In the genomic region with DNA sequence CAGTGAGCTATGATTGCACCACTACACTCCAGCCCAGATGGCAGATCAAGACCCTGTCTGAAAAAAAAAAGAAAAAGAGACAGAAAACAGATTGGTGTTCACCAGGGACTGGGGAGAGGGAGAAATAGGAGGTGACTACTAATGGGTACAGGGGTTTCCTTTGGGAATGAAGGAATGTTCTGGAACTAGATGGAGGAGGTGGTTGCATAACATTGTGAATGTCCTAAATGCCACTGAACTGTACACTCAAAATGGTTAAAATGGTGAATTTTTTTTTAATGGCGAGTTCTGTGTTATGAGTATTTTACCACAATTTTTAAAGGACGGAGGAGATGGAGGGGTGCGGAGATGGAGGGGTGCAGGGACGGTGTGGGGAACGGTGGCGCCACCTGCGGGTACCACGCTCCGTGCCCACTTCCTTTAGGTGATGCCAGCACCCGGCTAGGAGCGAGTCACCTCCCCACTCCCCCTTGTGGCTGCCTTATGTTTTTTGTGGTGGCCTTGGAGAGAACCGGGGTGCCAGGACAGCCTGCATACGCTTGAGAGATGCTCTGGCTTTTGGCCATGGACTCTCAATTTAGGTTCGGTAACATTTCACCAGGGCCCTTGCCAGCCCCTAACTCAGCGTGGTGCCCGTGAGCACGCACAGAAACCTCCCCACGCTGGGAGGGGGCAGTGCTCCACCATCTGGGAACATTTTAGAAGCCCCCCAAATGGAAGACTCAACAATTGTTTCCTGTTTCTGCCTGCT, we compare ENCODE assay signal across 1 cellular context.
TF ChIP-seq lines count a peak whose summit lies in the region.

No MANE protein-coding gene starts in this region.

TF ChIP-seq in HepG2, 621 proteins besides CTCF, POLR2A, EP300 and RAD21 (continued from another document and continues in another):
- TF ChIP-seq, protein P1, sequence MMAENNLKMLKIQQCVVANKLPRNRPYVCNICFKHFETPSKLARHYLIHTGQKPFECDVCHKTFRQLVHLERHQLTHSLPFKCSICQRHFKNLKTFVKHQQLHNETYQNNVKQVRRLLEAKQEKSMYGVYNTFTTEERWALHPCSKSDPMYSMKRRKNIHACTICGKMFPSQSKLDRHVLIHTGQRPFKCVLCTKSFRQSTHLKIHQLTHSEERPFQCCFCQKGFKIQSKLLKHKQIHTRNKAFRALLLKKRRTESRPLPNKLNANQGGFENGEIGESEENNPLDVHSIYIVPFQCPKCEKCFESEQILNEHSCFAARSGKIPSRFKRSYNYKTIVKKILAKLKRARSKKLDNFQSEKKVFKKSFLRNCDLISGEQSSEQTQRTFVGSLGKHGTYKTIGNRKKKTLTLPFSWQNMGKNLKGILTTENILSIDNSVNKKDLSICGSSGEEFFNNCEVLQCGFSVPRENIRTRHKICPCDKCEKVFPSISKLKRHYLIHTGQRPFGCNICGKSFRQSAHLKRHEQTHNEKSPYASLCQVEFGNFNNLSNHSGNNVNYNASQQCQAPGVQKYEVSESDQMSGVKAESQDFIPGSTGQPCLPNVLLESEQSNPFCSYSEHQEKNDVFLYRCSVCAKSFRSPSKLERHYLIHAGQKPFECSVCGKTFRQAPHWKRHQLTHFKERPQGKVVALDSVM (CRISPR knock-in tag; IDR thresholded peaks at IDR 0.05): peak; percentile 84; the same call in 1 of the 2 replicates
- TF ChIP-seq ZNF687 (CRISPR knock-in tag; IDR thresholded peaks at IDR 0.05): peak; percentile 82
- peak; percentile 87 for TF ChIP-seq ZBTB38 (CRISPR knock-in tag; IDR thresholded peaks at IDR 0.05)
- TF ChIP-seq RFXANK (CRISPR knock-in tag; IDR thresholded peaks at IDR 0.05): no peak
- TF ChIP-seq ZNF792 (CRISPR knock-in tag; IDR thresholded peaks at IDR 0.05): peak; percentile 46; the same call in 1 of the 2 replicates
- TF ChIP-seq, protein P2, sequence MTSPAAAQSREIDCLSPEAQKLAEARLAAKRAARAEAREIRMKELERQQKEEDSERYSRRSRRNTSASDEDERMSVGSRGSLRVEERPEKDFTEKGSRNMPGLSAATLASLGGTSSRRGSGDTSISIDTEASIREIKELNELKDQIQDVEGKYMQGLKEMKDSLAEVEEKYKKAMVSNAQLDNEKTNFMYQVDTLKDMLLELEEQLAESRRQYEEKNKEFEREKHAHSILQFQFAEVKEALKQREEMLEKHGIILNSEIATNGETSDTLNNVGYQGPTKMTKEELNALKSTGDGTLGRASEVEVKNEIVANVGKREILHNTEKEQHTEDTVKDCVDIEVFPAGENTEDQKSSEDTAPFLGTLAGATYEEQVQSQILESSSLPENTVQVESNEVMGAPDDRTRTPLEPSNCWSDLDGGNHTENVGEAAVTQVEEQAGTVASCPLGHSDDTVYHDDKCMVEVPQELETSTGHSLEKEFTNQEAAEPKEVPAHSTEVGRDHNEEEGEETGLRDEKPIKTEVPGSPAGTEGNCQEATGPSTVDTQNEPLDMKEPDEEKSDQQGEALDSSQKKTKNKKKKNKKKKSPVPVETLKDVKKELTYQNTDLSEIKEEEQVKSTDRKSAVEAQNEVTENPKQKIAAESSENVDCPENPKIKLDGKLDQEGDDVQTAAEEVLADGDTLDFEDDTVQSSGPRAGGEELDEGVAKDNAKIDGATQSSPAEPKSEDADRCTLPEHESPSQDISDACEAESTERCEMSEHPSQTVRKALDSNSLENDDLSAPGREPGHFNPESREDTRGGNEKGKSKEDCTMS (CRISPR knock-in tag; conservative IDR thresholded peaks at IDR 0.05): no peak
- no peak for TF ChIP-seq ZNF180 (CRISPR knock-in tag; IDR thresholded peaks at IDR 0.05; ENCODE audit: borderline replicate concordance, low read depth)
- no peak for TF ChIP-seq MZF1 (CRISPR knock-in tag; IDR thresholded peaks at IDR 0.05; ENCODE audit: borderline replicate concordance)
- 0 out of 2 replicates have a peak, but pooled peaks have one; percentile 40 for TF ChIP-seq ZBED4 (CRISPR knock-in tag; IDR thresholded peaks at IDR 0.05; ENCODE audit: borderline replicate concordance)
- TF ChIP-seq NCOR1 (IDR thresholded peaks at IDR 0.05; ENCODE audit: borderline replicate concordance, low read length): no peak
- no peak for TF ChIP-seq ZNF746 (CRISPR knock-in tag; IDR thresholded peaks at IDR 0.05)
- no peak for TF ChIP-seq ZNF34 (CRISPR knock-in tag; IDR thresholded peaks at IDR 0.05; ENCODE audit: borderline replicate concordance)
- TF ChIP-seq ZNF251 (CRISPR knock-in tag; IDR thresholded peaks at IDR 0.05): no peak
- TF ChIP-seq ZNF749 (CRISPR knock-in tag; IDR thresholded peaks at IDR 0.05; ENCODE audit: borderline replicate concordance): no peak
- TF ChIP-seq KLF9 (CRISPR knock-in tag; IDR thresholded peaks at IDR 0.05; ENCODE audit: low read depth): no peak
- TF ChIP-seq SALL2 (CRISPR knock-in tag; IDR thresholded peaks at IDR 0.05): 0 out of 2 replicates have a peak, but pooled peaks have one; percentile 44
- no peak for TF ChIP-seq FOXP1 (IDR thresholded peaks at IDR 0.05)
- TF ChIP-seq FOXP1 (CRISPR knock-in tag; IDR thresholded peaks at IDR 0.05): no peak
- TF ChIP-seq, protein P3, sequence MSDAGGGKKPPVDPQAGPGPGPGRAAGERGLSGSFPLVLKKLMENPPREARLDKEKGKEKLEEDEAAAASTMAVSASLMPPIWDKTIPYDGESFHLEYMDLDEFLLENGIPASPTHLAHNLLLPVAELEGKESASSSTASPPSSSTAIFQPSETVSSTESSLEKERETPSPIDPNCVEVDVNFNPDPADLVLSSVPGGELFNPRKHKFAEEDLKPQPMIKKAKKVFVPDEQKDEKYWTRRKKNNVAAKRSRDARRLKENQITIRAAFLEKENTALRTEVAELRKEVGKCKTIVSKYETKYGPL (CRISPR knock-in tag; IDR thresholded peaks at IDR 0.05): peak; percentile 10; the same call in 1 of the 2 replicates
- TF ChIP-seq ZNF160 (CRISPR knock-in tag; IDR thresholded peaks at IDR 0.05): no peak
- TF ChIP-seq SMC3 (IDR thresholded peaks at IDR 0.05; ENCODE audit: low read length): peak; percentile 77
- TF ChIP-seq NR1H2 (CRISPR knock-in tag; IDR thresholded peaks at IDR 0.05; ENCODE audit: borderline replicate concordance, low read depth): no peak
- TF ChIP-seq TAF15 (IDR thresholded peaks at IDR 0.05; ENCODE audit: low read depth, low read length, poor library complexity, severe bottlenecking): no peak
- no peak for TF ChIP-seq ZNF264 (CRISPR knock-in tag; IDR thresholded peaks at IDR 0.05)
- TF ChIP-seq UBTF (CRISPR knock-in tag; IDR thresholded peaks at IDR 0.05): no peak
- TF ChIP-seq SOX6 (IDR thresholded peaks at IDR 0.05): no peak
- peak; percentile 52; the same call in 1 of the 2 replicates for TF ChIP-seq SOX6 (CRISPR knock-in tag; IDR thresholded peaks at IDR 0.05)
- no peak for TF ChIP-seq YY1 (IDR thresholded peaks at IDR 0.05; ENCODE audit: insufficient read depth, insufficient replicate concordance, low read depth, low read length)
- no peak for TF ChIP-seq RFX1 (IDR thresholded peaks at IDR 0.05)
- TF ChIP-seq, protein P4, sequence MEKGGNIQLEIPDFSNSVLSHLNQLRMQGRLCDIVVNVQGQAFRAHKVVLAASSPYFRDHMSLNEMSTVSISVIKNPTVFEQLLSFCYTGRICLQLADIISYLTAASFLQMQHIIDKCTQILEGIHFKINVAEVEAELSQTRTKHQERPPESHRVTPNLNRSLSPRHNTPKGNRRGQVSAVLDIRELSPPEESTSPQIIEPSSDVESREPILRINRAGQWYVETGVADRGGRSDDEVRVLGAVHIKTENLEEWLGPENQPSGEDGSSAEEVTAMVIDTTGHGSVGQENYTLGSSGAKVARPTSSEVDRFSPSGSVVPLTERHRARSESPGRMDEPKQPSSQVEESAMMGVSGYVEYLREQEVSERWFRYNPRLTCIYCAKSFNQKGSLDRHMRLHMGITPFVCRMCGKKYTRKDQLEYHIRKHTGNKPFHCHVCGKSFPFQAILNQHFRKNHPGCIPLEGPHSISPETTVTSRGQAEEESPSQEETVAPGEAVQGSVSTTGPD (CRISPR knock-in tag; IDR thresholded peaks at IDR 0.05): no peak
- TF ChIP-seq ZNF263 (CRISPR knock-in tag; IDR thresholded peaks at IDR 0.05): peak; percentile 53
- no peak for TF ChIP-seq ZSCAN29 (CRISPR knock-in tag; conservative IDR thresholded peaks at IDR 0.05)
- TF ChIP-seq TSC22D2 (CRISPR knock-in tag; IDR thresholded peaks at IDR 0.05; ENCODE audit: borderline replicate concordance): 0 out of 2 replicates have a peak, but pooled peaks have one; percentile 47
- TF ChIP-seq, protein P5, sequence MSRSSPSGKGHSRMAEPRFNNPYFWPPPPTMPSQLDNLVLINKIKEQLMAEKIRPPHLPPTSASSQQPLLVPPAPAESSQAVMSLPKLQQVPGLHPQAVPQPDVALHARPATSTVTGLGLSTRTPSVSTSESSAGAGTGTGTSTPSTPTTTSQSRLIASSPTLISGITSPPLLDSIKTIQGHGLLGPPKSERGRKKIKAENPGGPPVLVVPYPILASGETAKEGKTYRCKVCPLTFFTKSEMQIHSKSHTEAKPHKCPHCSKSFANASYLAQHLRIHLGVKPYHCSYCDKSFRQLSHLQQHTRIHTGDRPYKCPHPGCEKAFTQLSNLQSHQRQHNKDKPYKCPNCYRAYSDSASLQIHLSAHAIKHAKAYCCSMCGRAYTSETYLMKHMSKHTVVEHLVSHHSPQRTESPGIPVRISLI (CRISPR knock-in tag; IDR thresholded peaks at IDR 0.05; ENCODE audit: borderline replicate concordance): no peak
- TF ChIP-seq ZNF768 (CRISPR knock-in tag; IDR thresholded peaks at IDR 0.05): peak; percentile 19; the same call in 1 of the 2 replicates
- TF ChIP-seq MTF2 (CRISPR knock-in tag; IDR thresholded peaks at IDR 0.05; ENCODE audit: borderline replicate concordance): no peak
- 0 out of 2 replicates have a peak, but pooled peaks have one; percentile 23 for TF ChIP-seq KMT2A (CRISPR knock-in tag; IDR thresholded peaks at IDR 0.05)
- TF ChIP-seq ZNF567 (CRISPR knock-in tag; IDR thresholded peaks at IDR 0.05; ENCODE audit: borderline replicate concordance): no peak
- TF ChIP-seq ZSCAN9 (CRISPR knock-in tag; IDR thresholded peaks at IDR 0.05; ENCODE audit: borderline replicate concordance): no peak
- peak; percentile 99 for TF ChIP-seq HNRNPL (IDR thresholded peaks at IDR 0.05; ENCODE audit: low read depth, low read length)
- no peak for TF ChIP-seq NCOA2 (CRISPR knock-in tag; IDR thresholded peaks at IDR 0.05)
